2 cellular contexts compared by ENCODE assay signal in the genomic region with DNA sequence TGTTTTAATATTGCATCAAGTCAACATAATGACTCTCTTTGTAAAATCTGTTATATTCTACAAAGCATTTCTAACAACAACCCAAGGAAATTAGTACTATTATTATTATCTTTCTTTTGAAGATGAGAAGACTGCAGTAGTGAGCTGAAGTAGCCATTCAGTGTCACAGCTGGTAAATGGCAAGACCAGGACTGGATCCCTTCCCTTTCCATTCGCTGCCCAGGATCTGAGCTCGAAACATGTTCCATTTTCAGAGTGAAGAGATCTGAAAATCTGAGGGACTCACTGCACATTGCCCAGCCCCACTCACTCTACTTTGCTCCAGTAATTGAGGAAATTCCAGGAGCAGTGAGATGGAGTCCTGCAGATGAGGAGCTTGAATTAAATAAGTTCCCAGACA.
A peak's percentile ranks its signal among the peaks of the same experiment; 100 is the strongest.
TF ChIP-seq lines count a peak whose summit lies in the region.

No MANE protein-coding gene starts in this region.

TF ChIP-seq in HepG2, 621 proteins besides CTCF, POLR2A, EP300 and RAD21:
- TF ChIP-seq, protein P1, sequence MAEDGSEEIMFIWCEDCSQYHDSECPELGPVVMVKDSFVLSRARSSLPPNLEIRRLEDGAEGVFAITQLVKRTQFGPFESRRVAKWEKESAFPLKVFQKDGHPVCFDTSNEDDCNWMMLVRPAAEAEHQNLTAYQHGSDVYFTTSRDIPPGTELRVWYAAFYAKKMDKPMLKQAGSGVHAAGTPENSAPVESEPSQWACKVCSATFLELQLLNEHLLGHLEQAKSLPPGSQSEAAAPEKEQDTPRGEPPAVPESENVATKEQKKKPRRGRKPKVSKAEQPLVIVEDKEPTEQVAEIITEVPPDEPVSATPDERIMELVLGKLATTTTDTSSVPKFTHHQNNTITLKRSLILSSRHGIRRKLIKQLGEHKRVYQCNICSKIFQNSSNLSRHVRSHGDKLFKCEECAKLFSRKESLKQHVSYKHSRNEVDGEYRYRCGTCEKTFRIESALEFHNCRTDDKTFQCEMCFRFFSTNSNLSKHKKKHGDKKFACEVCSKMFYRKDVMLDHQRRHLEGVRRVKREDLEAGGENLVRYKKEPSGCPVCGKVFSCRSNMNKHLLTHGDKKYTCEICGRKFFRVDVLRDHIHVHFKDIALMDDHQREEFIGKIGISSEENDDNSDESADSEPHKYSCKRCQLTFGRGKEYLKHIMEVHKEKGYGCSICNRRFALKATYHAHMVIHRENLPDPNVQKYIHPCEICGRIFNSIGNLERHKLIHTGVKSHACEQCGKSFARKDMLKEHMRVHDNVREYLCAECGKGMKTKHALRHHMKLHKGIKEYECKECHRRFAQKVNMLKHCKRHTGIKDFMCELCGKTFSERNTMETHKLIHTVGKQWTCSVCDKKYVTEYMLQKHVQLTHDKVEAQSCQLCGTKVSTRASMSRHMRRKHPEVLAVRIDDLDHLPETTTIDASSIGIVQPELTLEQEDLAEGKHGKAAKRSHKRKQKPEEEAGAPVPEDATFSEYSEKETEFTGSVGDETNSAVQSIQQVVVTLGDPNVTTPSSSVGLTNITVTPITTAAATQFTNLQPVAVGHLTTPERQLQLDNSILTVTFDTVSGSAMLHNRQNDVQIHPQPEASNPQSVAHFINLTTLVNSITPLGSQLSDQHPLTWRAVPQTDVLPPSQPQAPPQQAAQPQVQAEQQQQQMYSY (CRISPR knock-in tag; IDR thresholded peaks at IDR 0.05), result peak; percentile 91
- TF ChIP-seq MIER2 (CRISPR knock-in tag; IDR thresholded peaks at IDR 0.05), result no peak
TF ChIP-seq in HepG2: peak in this region for 1.

TF ChIP-seq in WTC11, 78 proteins besides CTCF, POLR2A, EP300 and RAD21:
- TF ChIP-seq, protein P2, sequence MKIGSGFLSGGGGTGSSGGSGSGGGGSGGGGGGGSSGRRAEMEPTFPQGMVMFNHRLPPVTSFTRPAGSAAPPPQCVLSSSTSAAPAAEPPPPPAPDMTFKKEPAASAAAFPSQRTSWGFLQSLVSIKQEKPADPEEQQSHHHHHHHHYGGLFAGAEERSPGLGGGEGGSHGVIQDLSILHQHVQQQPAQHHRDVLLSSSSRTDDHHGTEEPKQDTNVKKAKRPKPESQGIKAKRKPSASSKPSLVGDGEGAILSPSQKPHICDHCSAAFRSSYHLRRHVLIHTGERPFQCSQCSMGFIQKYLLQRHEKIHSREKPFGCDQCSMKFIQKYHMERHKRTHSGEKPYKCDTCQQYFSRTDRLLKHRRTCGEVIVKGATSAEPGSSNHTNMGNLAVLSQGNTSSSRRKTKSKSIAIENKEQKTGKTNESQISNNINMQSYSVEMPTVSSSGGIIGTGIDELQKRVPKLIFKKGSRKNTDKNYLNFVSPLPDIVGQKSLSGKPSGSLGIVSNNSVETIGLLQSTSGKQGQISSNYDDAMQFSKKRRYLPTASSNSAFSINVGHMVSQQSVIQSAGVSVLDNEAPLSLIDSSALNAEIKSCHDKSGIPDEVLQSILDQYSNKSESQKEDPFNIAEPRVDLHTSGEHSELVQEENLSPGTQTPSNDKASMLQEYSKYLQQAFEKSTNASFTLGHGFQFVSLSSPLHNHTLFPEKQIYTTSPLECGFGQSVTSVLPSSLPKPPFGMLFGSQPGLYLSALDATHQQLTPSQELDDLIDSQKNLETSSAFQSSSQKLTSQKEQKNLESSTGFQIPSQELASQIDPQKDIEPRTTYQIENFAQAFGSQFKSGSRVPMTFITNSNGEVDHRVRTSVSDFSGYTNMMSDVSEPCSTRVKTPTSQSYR (CRISPR knock-in tag; IDR thresholded peaks at IDR 0.05), result no peak
- TF ChIP-seq, protein P1 (CRISPR knock-in tag; IDR thresholded peaks at IDR 0.05), result peak; percentile 91
